Comparison of ENCODE assay signal across 20 cellular contexts in genomic region chr14:105423488-105424195, GRCh38. TPM values are rescaled to one million over a fixed set of nuclear protein-coding genes. Genes with fewer than 3 reads are reported as not detected.
A peak's percentile ranks its signal among the peaks of the same experiment; 100 is the strongest.
DNase-seq lines count a peak whose midpoint lies in the region; ATAC-seq, FAIRE-seq and TF ChIP-seq lines count a peak whose summit lies in the region.
"Had no signal": no experiment of that assay in that cellular context is flagged by ENCODE, and none has a peak within 500 bp of the region (broad histone marks: within the 10 kb centered on the region; RNA-seq: fewer than 3 reads in every experiment).

No MANE protein-coding gene starts in this region.

- peaks cover 15% of the 10 kb centered on the region for H3K4me1 Mint-ChIP-seq in T-helper 2 cell treated with Interferon-gamma antibody and Interleukin-4, amounts not matched to agents 5 μg/mL and 100 μg/mL, for 36 hours (ENCODE audit: low read depth)
- peaks cover 47 to 50% of the 10 kb centered on the region in 2 donors for H3K4me1 Mint-ChIP-seq in natural killer cell
- H3K4me1 Mint-ChIP-seq in natural killer cell treated with Interleukin-12 subunit alpha and Interleukin-12 subunit beta and Interleukin-15 and Interleukin-18, amount 100 ng/mL, for 72 hours (ENCODE audit: low read depth in 2 of 2) = peaks cover 24 to 32% of the 10 kb centered on the region in 2 donors
- peaks cover 26 to 48% of the 10 kb centered on the region in 2 donors for H3K4me1 Mint-ChIP-seq in stimulated activated naive B cell treated with anti-CD40 and anti-IgM and Interleukin-4, amounts not matched to agents 10 μg/mL and 1 μg/mL and 100 μg/mL, for 72 hours

- peaks cover 85% of the 10 kb centered on the region for H3K79me2 ChIP-seq in endothelial cell of umbilical vein (ENCODE audit: control insufficient read depth, insufficient read depth, low read length)

- no peaks in the 10 kb centered on the region for H3K27me3 Mint-ChIP-seq in T-helper 2 cell treated with Interferon-gamma antibody and Interleukin-4, amounts not matched to agents 5 μg/mL and 100 μg/mL, for 36 hours (ENCODE audit: low read depth)
- H3K27me3 Mint-ChIP-seq in natural killer cell (ENCODE audit: low read depth in 2 of 2) = no peaks in the 10 kb centered on the region
- H3K27me3 Mint-ChIP-seq in natural killer cell treated with Interleukin-12 subunit alpha and Interleukin-12 subunit beta and Interleukin-15 and Interleukin-18, amount 100 ng/mL, for 72 hours = no peaks in the 10 kb centered on the region
- no peaks in the 10 kb centered on the region for H3K27me3 Mint-ChIP-seq in stimulated activated naive B cell treated with anti-CD40 and anti-IgM and Interleukin-4, amounts not matched to agents 10 μg/mL and 1 μg/mL and 100 μg/mL, for 72 hours
- H3K27me3 Mint-ChIP-seq: CD4-positive, alpha-beta memory T cell had no signal

- no peak overlapping the region for H3K4me3 Mint-ChIP-seq in T-helper 2 cell treated with Interferon-gamma antibody and Interleukin-4, amounts not matched to agents 5 μg/mL and 100 μg/mL, for 36 hours
- H3K4me3 Mint-ChIP-seq in natural killer cell = peak overlapping the region; percentile 52
- no peak overlapping the region for H3K4me3 Mint-ChIP-seq in natural killer cell treated with Interleukin-12 subunit alpha and Interleukin-12 subunit beta and Interleukin-15 and Interleukin-18, amount 100 ng/mL, for 72 hours
- H3K4me3 Mint-ChIP-seq in stimulated activated naive B cell treated with anti-CD40 and anti-IgM and Interleukin-4, amounts not matched to agents 10 μg/mL and 1 μg/mL and 100 μg/mL, for 72 hours = no peak overlapping the region

- no peak for TF ChIP-seq POLR2A in endothelial cell of umbilical vein (IDR thresholded peaks at IDR 0.05; ENCODE audit: low read depth, low read length)

- H3K36me3 Mint-ChIP-seq in T-helper 2 cell treated with Interferon-gamma antibody and Interleukin-4, amounts not matched to agents 5 μg/mL and 100 μg/mL, for 36 hours (ENCODE audit: low read depth) = peaks cover 31% of the 10 kb centered on the region
- no peaks in the 10 kb centered on the region for H3K36me3 Mint-ChIP-seq in natural killer cell
- H3K36me3 Mint-ChIP-seq in natural killer cell treated with Interleukin-12 subunit alpha and Interleukin-12 subunit beta and Interleukin-15 and Interleukin-18, amount 100 ng/mL, for 72 hours = no peaks in the 10 kb centered on the region
- peaks cover 31 to 47% of the 10 kb centered on the region in 2 donors for H3K36me3 Mint-ChIP-seq in stimulated activated naive B cell treated with anti-CD40 and anti-IgM and Interleukin-4, amounts not matched to agents 10 μg/mL and 1 μg/mL and 100 μg/mL, for 72 hours

- no peaks in the 10 kb centered on the region for H3K9me3 Mint-ChIP-seq in T-helper 2 cell treated with Interferon-gamma antibody and Interleukin-4, amounts not matched to agents 5 μg/mL and 100 μg/mL, for 36 hours
- no peaks in the 10 kb centered on the region for H3K9me3 Mint-ChIP-seq in natural killer cell
- H3K9me3 Mint-ChIP-seq in natural killer cell treated with Interleukin-12 subunit alpha and Interleukin-12 subunit beta and Interleukin-15 and Interleukin-18, amount 100 ng/mL, for 72 hours = no peaks in the 10 kb centered on the region
- no peaks in the 10 kb centered on the region for H3K9me3 Mint-ChIP-seq in stimulated activated naive B cell treated with anti-CD40 and anti-IgM and Interleukin-4, amounts not matched to agents 10 μg/mL and 1 μg/mL and 100 μg/mL, for 72 hours
- H3K9me3 Mint-ChIP-seq: CD4-positive, alpha-beta memory T cell had no signal

- H3K36me3 ChIP-seq in endothelial cell of umbilical vein (ENCODE audit: control insufficient read depth in 2 of 2, extremely low read depth in 1 of 2, insufficient read depth in 2 of 2, low read length in 2 of 2) (peaks cover 0 to 10% of the 10 kb centered on the region in 2 experiments), kidney (ENCODE audit: control insufficient read depth in 1 of 2, insufficient read depth in 2 of 2, low read length in 2 of 2) (peaks cover 0 to 4% of the 10 kb centered on the region in 2 donors)

- H3K9ac ChIP-seq in endothelial cell of umbilical vein (replicated peaks; ENCODE audit: extremely low read depth, insufficient read depth, low read length) (no peak overlapping the region), kidney (ENCODE audit: low read length in 2 of 2) (no peak overlapping the region)
- H3K9ac ChIP-seq: GM23248 had no signal

- POLR2A ChIA-PET in endothelial cell of umbilical vein (lab: Charles Lee) = no interaction called here

- no TSS peak for BruUV-seq in endothelial cell of umbilical vein (replicated peaks; lab: Mats Ljungman, UMichigan)

- H3K9me1 ChIP-seq in endothelial cell of umbilical vein (replicated peaks; ENCODE audit: control insufficient read depth, extremely low read depth, insufficient read depth, low read length) = no peaks in the 10 kb centered on the region

- H3K27ac Mint-ChIP-seq in T-helper 2 cell treated with Interferon-gamma antibody and Interleukin-4, amounts not matched to agents 5 μg/mL and 100 μg/mL, for 36 hours = peak overlapping the region; percentile 26
- no peak overlapping the region for H3K27ac Mint-ChIP-seq in natural killer cell
- no peak overlapping the region for H3K27ac Mint-ChIP-seq in natural killer cell treated with Interleukin-12 subunit alpha and Interleukin-12 subunit beta and Interleukin-15 and Interleukin-18, amount 100 ng/mL, for 72 hours
- peak overlapping the region; percentile 31 for H3K27ac Mint-ChIP-seq in stimulated activated naive B cell treated with anti-CD40 and anti-IgM and Interleukin-4, amounts not matched to agents 10 μg/mL and 1 μg/mL and 100 μg/mL, for 72 hours

- H3K27me3 ChIP-seq in endothelial cell of umbilical vein (ENCODE audit: control insufficient read depth in 2 of 2, insufficient read depth in 2 of 2, low read length in 2 of 2) = no peaks in the 10 kb centered on the region
- H3K27me3 ChIP-seq: BE2C had no signal

- H2AFZ ChIP-seq in endothelial cell of umbilical vein (ENCODE audit: low read depth, low read length) = no peak overlapping the region
- H2AFZ ChIP-seq: GM23248 had no signal

- H3K4me3 ChIP-seq in endothelial cell of umbilical vein (replicated peaks in 1 of 3; ENCODE audit: insufficient read depth in 1 of 3, low read depth in 1 of 3, low read length in 3 of 3) (no peak overlapping the region), kidney (ENCODE audit: low read length in 2 of 2) (no peak overlapping the region)
- H3K4me3 ChIP-seq: GM23248, K562 had no signal

- intact Hi-C loops in natural killer cell (cut with micrococcal nuclease) (no loop called here), endothelial cell of umbilical vein (cut with micrococcal nuclease) (no loop called here), kidney (cut with DNase I) (no loop called here)

- ATAC-seq in natural killer cell = no peak
- ATAC-seq in natural killer cell treated with Interleukin-12 subunit alpha and Interleukin-12 subunit beta and Interleukin-15 and Interleukin-18, amount 100 ng/mL, for 72 hours = no peak
- ATAC-seq in stimulated activated naive B cell treated with anti-CD40 and anti-IgM and Interleukin-4, amounts not matched to agents 10 μg/mL and 1 μg/mL and 100 μg/mL, for 72 hours (replicated peaks) = no peak
- ATAC-seq: K562 had no signal

- peak; percentile 4 for FAIRE-seq in endothelial cell of umbilical vein (lab: Jason Lieb, UNC)
- no peak for FAIRE-seq in kidney (lab: Jason Lieb, UNC)
- FAIRE-seq: D721Med, K562 had no signal

- H3K4me1 ChIP-seq in endothelial cell of umbilical vein (ENCODE audit: control insufficient read depth, extremely low read depth, insufficient read depth, low read length) (peaks cover 18% of the 10 kb centered on the region), kidney (ENCODE audit: control insufficient read depth in 1 of 2, insufficient read depth in 1 of 2, low read depth in 1 of 2, low read length in 2 of 2) (peaks cover 0 to 18% of the 10 kb centered on the region in 2 donors)

- no peak for TF ChIP-seq CTCF in natural killer cell (IDR thresholded peaks at IDR 0.05)
- no peak for TF ChIP-seq CTCF in endothelial cell of umbilical vein (IDR thresholded peaks at IDR 0.05; ENCODE audit: extremely low read depth in 1 of 2, insufficient read depth in 1 of 2, low read depth in 1 of 2, low read length in 2 of 2)
- TF ChIP-seq CTCF in kidney (IDR thresholded peaks at IDR 0.05; ENCODE audit: borderline replicate concordance, extremely low read depth, insufficient read depth) = no peak

- CTCF ChIA-PET in endothelial cell of umbilical vein (lab: Charles Lee) = no interaction called here

- H3K4me2 ChIP-seq in endothelial cell of umbilical vein (ENCODE audit: insufficient read depth, low read length) = no peak overlapping the region

- dilution Hi-C loops in endothelial cell of umbilical vein (cut with MboI; ENCODE audit: extremely low pct_ligation_motif_present, low sequenced_read_pairs) = no loop called here

- no peaks in the 10 kb centered on the region for H4K20me1 ChIP-seq in endothelial cell of umbilical vein (replicated peaks; ENCODE audit: control insufficient read depth, extremely low read depth, insufficient read depth, low read length)

- no peaks in the 10 kb centered on the region for H3K9me3 ChIP-seq in endothelial cell of umbilical vein (replicated peaks; ENCODE audit: control insufficient read depth, insufficient read depth, low read length)
- peaks cover 0 to 3% of the 10 kb centered on the region in 2 donors for H3K9me3 ChIP-seq in kidney (ENCODE audit: control insufficient read depth in 1 of 2, low read length in 2 of 2)
- H3K9me3 ChIP-seq: BE2C had no signal

- H3K27ac ChIP-seq in endothelial cell of umbilical vein (ENCODE audit: insufficient read depth, low read depth, low read length) = no peak overlapping the region
- H3K27ac ChIP-seq in kidney (ENCODE audit: low read depth in 2 of 2, low read length in 2 of 2) = no peak overlapping the region
- H3K27ac ChIP-seq: GM23248 had no signal

- DNase-seq in T-helper 2 cell treated with Interferon-gamma antibody and Interleukin-4, amounts not matched to agents 5 μg/mL and 100 μg/mL, for 36 hours (ENCODE audit: low spot score) = no peak
- DNase-seq in T-helper 2 cell = no peak
- no peak for DNase-seq in natural killer cell
- DNase-seq in natural killer cell treated with Interleukin-12 subunit alpha and Interleukin-12 subunit beta and Interleukin-15 and Interleukin-18, amount 100 ng/mL, for 72 hours (ENCODE audit: low spot score) = no peak
- no peak for DNase-seq in endothelial cell of umbilical vein (ENCODE audit: low read depth, low spot score)
- no peak for DNase-seq in stimulated activated naive B cell treated with anti-CD40 and anti-IgM and Interleukin-4, amounts not matched to agents 10 μg/mL and 1 μg/mL and 100 μg/mL, for 72 hours
- no peak for DNase-seq in NCI-H774 (lab: John Stamatoyannopoulos, UW)
- DNase-seq in kidney = no peak
- DNase-seq: CD4-positive, alpha-beta memory T cell; DMS79; GM23248; MV-4-11; NCI-H1417; NCI-H1930; NCI-H446; OCI-M1 had no signal

RNA-seq across cellular contexts. Expression of gene MTA1, which starts 4.0 kb away (rescaled TPM):
- total RNA-seq in natural killer cell (100 to 1,000 TPM; 104 to 125 (median 112) TPM), endothelial cell of umbilical vein (158 and 167 TPM in 2 replicates), kidney (112 TPM)
- total RNA-seq in natural killer cell treated with Interleukin-12 subunit alpha and Interleukin-12 subunit beta and Interleukin-15 and Interleukin-18, amount 100 ng/mL, for 72 hours = 100 to 1,000 TPM in 1 of 2 donors, 10 to 100 TPM in 1; 93.4 to 252 TPM
- polyA plus RNA-seq in endothelial cell of umbilical vein (85.2 and 97.2 TPM in 2 replicates), kidney (ENCODE audit: insufficient read depth, low read depth, low replicate concordance) (30.4 TPM)
- polyA plus RNA-seq in endothelial cell of umbilical vein (2011; cell fraction: cytosol; rRNA removed) = 64.9 and 83.8 TPM in 2 replicates
- polyA plus RNA-seq in endothelial cell of umbilical vein (2011; cell fraction: nucleus; rRNA removed) = 382 and 473 TPM in 2 replicates
- polyA plus RNA-seq in endothelial cell of umbilical vein (2012) = 74.8 and 83.4 TPM in 2 replicates
- polyA minus RNA-seq in endothelial cell of umbilical vein = 58.0 and 69.6 TPM in 2 replicates
- polyA minus RNA-seq in endothelial cell of umbilical vein (2011; cell fraction: cytosol; rRNA and poly(A)+ RNA removed) = 90.6 TPM
- polyA minus RNA-seq in endothelial cell of umbilical vein (2011; cell fraction: nucleus; rRNA and poly(A)+ RNA removed) = 110 and 182 TPM in 2 replicates

RNA-seq across cellular contexts. Expression of gene TEX22, which starts 25.3 kb away (rescaled TPM):
- total RNA-seq in natural killer cell (1 to 10 TPM in 2 of 3 donors, under 1 TPM in 1; 0.23 to 1.9 (median 1.8) TPM), endothelial cell of umbilical vein (1.1 and 2.1 TPM in 2 replicates), kidney (3.3 TPM)
- 1 to 10 TPM; 2.7 to 3.7 TPM for total RNA-seq in natural killer cell treated with Interleukin-12 subunit alpha and Interleukin-12 subunit beta and Interleukin-15 and Interleukin-18, amount 100 ng/mL, for 72 hours
- polyA plus RNA-seq in endothelial cell of umbilical vein (0.06 and 0.22 TPM in 2 replicates), kidney (ENCODE audit: insufficient read depth, low read depth, low replicate concordance) (1.5 TPM)
- 0.14 TPM in 2 replicates for polyA plus RNA-seq in endothelial cell of umbilical vein (2011; cell fraction: cytosol; rRNA removed)
- 0.76 and 0.90 TPM in 2 replicates for polyA plus RNA-seq in endothelial cell of umbilical vein (2011; cell fraction: nucleus; rRNA removed)
- polyA plus RNA-seq in endothelial cell of umbilical vein (2012) = not detected in 2 replicates
- polyA minus RNA-seq in endothelial cell of umbilical vein = 0.19 and 0.23 TPM in 2 replicates
- not detected for polyA minus RNA-seq in endothelial cell of umbilical vein (2011; cell fraction: cytosol; rRNA and poly(A)+ RNA removed)
- 0.24 and 0.53 TPM in 2 replicates for polyA minus RNA-seq in endothelial cell of umbilical vein (2011; cell fraction: nucleus; rRNA and poly(A)+ RNA removed)
- total RNA-seq: RPMI7951 had no signal
- polyA plus RNA-seq: CD4-positive, alpha-beta memory T cell had no signal

RNA-seq across cellular contexts. Expression of gene CRIP2, which starts 51.0 kb away (rescaled TPM):
- total RNA-seq in natural killer cell = 1 to 10 TPM; 1.7 to 4.6 (median 2.0) TPM
- total RNA-seq in natural killer cell treated with Interleukin-12 subunit alpha and Interleukin-12 subunit beta and Interleukin-15 and Interleukin-18, amount 100 ng/mL, for 72 hours = 1 to 10 TPM in 1 of 2 donors, under 1 TPM in 1; 0.98 to 2.2 TPM
- total RNA-seq in endothelial cell of umbilical vein = 322 and 361 TPM in 2 replicates
- 954 and 1,384 TPM in 2 replicates for polyA plus RNA-seq in endothelial cell of umbilical vein
- 542 and 715 TPM in 2 replicates for polyA plus RNA-seq in endothelial cell of umbilical vein (2011; cell fraction: cytosol; rRNA removed)
- 348 and 443 TPM in 2 replicates for polyA plus RNA-seq in endothelial cell of umbilical vein (2011; cell fraction: nucleus; rRNA removed)
- 232 and 368 TPM in 2 replicates for polyA plus RNA-seq in endothelial cell of umbilical vein (2012)
- polyA minus RNA-seq in endothelial cell of umbilical vein = 127 and 173 TPM in 2 replicates
- polyA minus RNA-seq in endothelial cell of umbilical vein (2011; cell fraction: cytosol; rRNA and poly(A)+ RNA removed) = 41.4 TPM
- 40.5 and 94.7 TPM in 2 replicates for polyA minus RNA-seq in endothelial cell of umbilical vein (2011; cell fraction: nucleus; rRNA and poly(A)+ RNA removed)
- total RNA-seq in kidney = 357 TPM
- polyA plus RNA-seq in kidney (ENCODE audit: insufficient read depth, low read depth, low replicate concordance) = 338 TPM

Comparison
In these comparisons a context has a peak if more than half of its experiments do, and no peak if none do; other contexts are left out.
1. H3K27ac Mint-ChIP-seq: peak in T-helper 2 cell treated with Interferon-gamma antibody and Interleukin-4, amounts not matched to agents 5 μg/mL and 100 μg/mL, for 36 hours (single experiment) and stimulated activated naive B cell treated with anti-CD40 and anti-IgM and Interleukin-4, amounts not matched to agents 10 μg/mL and 1 μg/mL and 100 μg/mL, for 72 hours (single experiment); none in natural killer cell (0 of 2) and natural killer cell treated with Interleukin-12 subunit alpha and Interleukin-12 subunit beta and Interleukin-15 and Interleukin-18, amount 100 ng/mL, for 72 hours (0 of 2).
2. RNA of gene CRIP2, which starts 51.0 kb away (total RNA-seq): 357 TPM in kidney (single experiment) and 322 to 361 TPM in endothelial cell of umbilical vein; 0.98 to 2.2 TPM in natural killer cell treated with Interleukin-12 subunit alpha and Interleukin-12 subunit beta and Interleukin-15 and Interleukin-18, amount 100 ng/mL, for 72 hours and 1.7 to 4.6 TPM in natural killer cell; every median in the first group is over 10 times any median in the second.